Comparison of ENCODE assay signal across 8 cellular contexts in genomic region chr17:10156579-10157488, GRCh38. TPM values are rescaled to one million over a fixed set of nuclear protein-coding genes. Genes with fewer than 3 reads are reported as not detected.
DNase-seq lines count a peak whose midpoint lies in the region; ATAC-seq and TF ChIP-seq lines count a peak whose summit lies in the region.

No MANE protein-coding gene starts in this region.

- intact Hi-C loops in activated B cell treated with CpG ODN at 0.5 μM for 24 hours (cut with micrococcal nuclease) = loop anchor here (2.0 to 5.0 kb wide), 2 partner anchors 116 to 190 kb away; no protein-coding TSS in a partner anchor
- intact Hi-C loops in Caco-2 (cut with micrococcal nuclease; ENCODE audit: unreplicated experiment) = no loop called here

- peak overlapping the region; percentile 90 for H3K27ac Mint-ChIP-seq in activated B cell treated with CpG ODN at 0.5 μM for 24 hours
- H3K27ac Mint-ChIP-seq in naive B cell = peak overlapping the region; percentile 96 to 100 (median 98)
- no peak overlapping the region for H3K27ac Mint-ChIP-seq in Caco-2 (ENCODE audit: unreplicated experiment)

- no peaks in the 10 kb centered on the region for H3K9me3 Mint-ChIP-seq in activated B cell treated with CpG ODN at 0.5 μM for 24 hours
- no peaks in the 10 kb centered on the region for H3K9me3 Mint-ChIP-seq in naive B cell
- H3K9me3 Mint-ChIP-seq in Caco-2 (ENCODE audit: unreplicated experiment) = no peaks in the 10 kb centered on the region

- peaks cover 32% of the 10 kb centered on the region for H3K4me1 Mint-ChIP-seq in activated B cell treated with CpG ODN at 0.5 μM for 24 hours
- peaks cover 28 to 35% (median 35%) of the 10 kb centered on the region in 3 donors for H3K4me1 Mint-ChIP-seq in naive B cell
- no peaks in the 10 kb centered on the region for H3K4me1 Mint-ChIP-seq in Caco-2 (ENCODE audit: low read depth, unreplicated experiment)

- H3K36me3 Mint-ChIP-seq in activated B cell treated with CpG ODN at 0.5 μM for 24 hours (ENCODE audit: low read depth) = no peaks in the 10 kb centered on the region
- H3K36me3 Mint-ChIP-seq in naive B cell = no peaks in the 10 kb centered on the region
- no peaks in the 10 kb centered on the region for H3K36me3 Mint-ChIP-seq in Caco-2 (ENCODE audit: insufficient read depth, unreplicated experiment)

- no peaks in the 10 kb centered on the region for H3K4me1 ChIP-seq in Caco-2

- H3K4me3 ChIP-seq in Caco-2 (ENCODE audit: low read depth, low read length) = no peak overlapping the region

- TF ChIP-seq CTCF in activated B cell treated with CpG ODN at 0.5 μM for 24 hours (IDR thresholded peaks at IDR 0.05) (no peak), Caco-2 (IDR thresholded peaks at IDR 0.05; ENCODE audit: insufficient read depth in 1 of 2, low read depth in 1 of 2, low read length in 1 of 2, severe bottlenecking in 1 of 2, unreplicated experiment in 1 of 2) (no peak)

- CTCF ChIA-PET in activated B cell treated with CpG ODN at 0.5 μM for 24 hours (lab: Charles Lee) (no interaction called here), Caco-2 (lab: Charles Lee) (no interaction called here)

- H3K9me3 ChIP-seq in Caco-2 = no peaks in the 10 kb centered on the region

- peak; percentile 47 for DNase-seq in activated B cell treated with CpG ODN at 0.5 μM for 24 hours
- peak; percentile 80 for DNase-seq in naive B cell
- no peak for DNase-seq in Caco-2
- no peak for DNase-seq in NCI-H2171 (lab: John Stamatoyannopoulos, UW)
- DNase-seq in NCI-H1048 (lab: John Stamatoyannopoulos, UW) = no peak
- no peak for DNase-seq in NCI-H82 treated with DMSO at 0.1 percent for 48 hours (lab: John Stamatoyannopoulos, UW; ENCODE audit: unreplicated experiment)

- H3K36me3 ChIP-seq in Caco-2 (ENCODE audit: control insufficient read depth, insufficient read depth, low read length) = no peaks in the 10 kb centered on the region

- ATAC-seq in GM19043 (IDR thresholded peaks at IDR 0.05; ENCODE audit: low read depth, unreplicated experiment) = peak; percentile 82
- ATAC-seq in HG03025 (IDR thresholded peaks at IDR 0.05; ENCODE audit: low FRiP score, unreplicated experiment) = peak; percentile 86
- ATAC-seq in activated B cell treated with CpG ODN at 0.5 μM for 24 hours (ENCODE audit: low read depth) = peak; percentile 79
- peak; percentile 80 for ATAC-seq in naive B cell (ENCODE audit: low read depth in 2 of 2)

- no peaks in the 10 kb centered on the region for H3K27me3 ChIP-seq in Caco-2 (replicated peaks; ENCODE audit: control insufficient read depth, insufficient read depth, low read length)

- POLR2A ChIA-PET in activated B cell treated with CpG ODN at 0.5 μM for 24 hours (lab: Charles Lee) (interaction anchor here (0.6 to 1.1 kb wide), 2 partner anchors 9 kb away, joined by 3 to 4 read pairs; no protein-coding TSS in a partner anchor), Caco-2 (lab: Charles Lee) (no interaction called here)

- H3K27me3 Mint-ChIP-seq in activated B cell treated with CpG ODN at 0.5 μM for 24 hours = no peaks in the 10 kb centered on the region
- no peaks in the 10 kb centered on the region for H3K27me3 Mint-ChIP-seq in naive B cell
- H3K27me3 Mint-ChIP-seq in Caco-2 (ENCODE audit: insufficient read depth, unreplicated experiment) = no peaks in the 10 kb centered on the region

- no TSS peak for BruUV-seq in Caco-2 (replicated peaks; lab: Mats Ljungman, UMichigan)

- H3K4me3 Mint-ChIP-seq in activated B cell treated with CpG ODN at 0.5 μM for 24 hours = peak overlapping the region; percentile 33
- H3K4me3 Mint-ChIP-seq in naive B cell = peak overlapping the region; percentile 13 to 90 (median 67)
- no peak overlapping the region for H3K4me3 Mint-ChIP-seq in Caco-2 (ENCODE audit: unreplicated experiment)

RNA-seq across cellular contexts. Expression of gene GAS7, which starts 41.6 kb away (rescaled TPM):
- total RNA-seq in activated B cell treated with CpG ODN at 0.5 μM for 24 hours = 39.8 and 44.2 TPM in 2 replicates
- 1 to 10 TPM in 5 of 6 donors, not detected in 1; 1.1 to 3.6 (median 1.8) TPM for polyA plus RNA-seq in naive B cell (ENCODE audit: low read depth in 6 of 6)
- total RNA-seq in Caco-2 (2022) = 0.23 and 0.34 TPM in 2 replicates

Comparison
In these comparisons a context has a peak if more than half of its experiments do, and no peak if none do; other contexts are left out.
1. DNase-seq: peak in activated B cell treated with CpG ODN at 0.5 μM for 24 hours (single experiment) and naive B cell (single experiment); none in Caco-2 (0 of 2), NCI-H2171 (single experiment), NCI-H1048 (single experiment) and NCI-H82 treated with DMSO at 0.1 percent for 48 hours (single experiment).
2. RNA of gene GAS7, which starts 41.6 kb away (total RNA-seq): 39.8 to 44.2 TPM in activated B cell treated with CpG ODN at 0.5 μM for 24 hours; 0.23 to 0.34 TPM in Caco-2; every median in the first group is over 10 times any median in the second.
3. Peak in every context shown above with its lines, with median percentiles within 50 percentile points of each other: ATAC-seq.